ENCODE assay signal across 23 cellular contexts in genomic region chr12:76914102-76914859, GRCh38. TPM values are rescaled to one million over a fixed set of nuclear protein-coding genes. Genes with fewer than 3 reads are reported as not detected.
DNase-seq lines count a peak whose midpoint lies in the region; ATAC-seq, FAIRE-seq and TF ChIP-seq lines count a peak whose summit lies in the region.
"Had no signal": no experiment of that assay in that cellular context is flagged by ENCODE, and none has a peak within 500 bp of the region (broad histone marks: within the 10 kb centered on the region; RNA-seq: fewer than 3 reads in every experiment).

No MANE protein-coding gene starts in this region.

- no peak overlapping the region for H3K27ac Mint-ChIP-seq in CD8-positive, alpha-beta memory T cell
- H3K27ac Mint-ChIP-seq: CD14-positive monocyte, GM23338, IgD-negative memory B cell had no signal

- no peaks in the 10 kb centered on the region for H3K36me3 ChIP-seq in SK-N-SH (replicated peaks in 1 of 2; ENCODE audit: control insufficient read depth in 1 of 2, insufficient read depth in 2 of 2, low read length in 1 of 2)
- H3K36me3 ChIP-seq in small intestine (ENCODE audit: control insufficient read depth in 2 of 2, insufficient read depth in 2 of 2, low read length in 2 of 2): no peaks in the 10 kb centered on the region
- no peaks in the 10 kb centered on the region for H3K36me3 ChIP-seq in CD8-positive, alpha-beta memory T cell (ENCODE audit: insufficient read depth, low read length)
- H3K36me3 ChIP-seq: HAP-1, SJCRH30 had no signal

- H2AFZ ChIP-seq in SK-N-SH (ENCODE audit: low read depth): 0 out of 2 replicates have a peak overlapping the region, but pooled peaks have one; percentile 47

- H3K36me3 Mint-ChIP-seq in CD8-positive, alpha-beta memory T cell: peaks cover 0 to 1% (median 0%) of the 10 kb centered on the region in 3 donors
- H3K36me3 Mint-ChIP-seq: CD14-positive monocyte, IgD-negative memory B cell had no signal

- TF ChIP-seq RAD21 in SK-N-SH (IDR thresholded peaks at IDR 0.05; ENCODE audit: low read length): no peak

- POLR2A ChIA-PET in SK-N-SH (lab: Yijun Ruan, JAX): no interaction called here
- POLR2A ChIA-PET in CD8-positive, alpha-beta memory T cell (lab: Charles Lee): no interaction called here

- H3K27me3 Mint-ChIP-seq in CD8-positive, alpha-beta memory T cell: peaks cover 3 to 41% of the 10 kb centered on the region in 2 donors

- no peak overlapping the region for H3K4me3 Mint-ChIP-seq in CD8-positive, alpha-beta memory T cell
- H3K4me3 Mint-ChIP-seq: CD14-positive monocyte, GM23338, IgD-negative memory B cell had no signal

- WGBS in SK-N-SH (ENCODE audit: low lambda C conversion rate): 72% methylated on average over 2 of the region's 2 CpGs
- WGBS in small intestine, 3 donors: 32 to 60% (median 47%) methylated on average over 2 of the region's 2 CpGs

- no peak for ATAC-seq in SK-N-SH treated with all-trans-retinoic acid at 6 μM for 48 hours
- peak; percentile 55 for ATAC-seq in HG03432 (IDR thresholded peaks at IDR 0.05; ENCODE audit: unreplicated experiment)
- no peak for ATAC-seq in GM21526 (IDR thresholded peaks at IDR 0.05; ENCODE audit: low FRiP score, unreplicated experiment)
- no peak for ATAC-seq in HG02870 (IDR thresholded peaks at IDR 0.05; ENCODE audit: unreplicated experiment)
- no peak for ATAC-seq in GM21786 (IDR thresholded peaks at IDR 0.05; ENCODE audit: unreplicated experiment)
- ATAC-seq: GM23338 had no signal

- no peak for TF ChIP-seq CTCF in SK-N-SH (IDR thresholded peaks at IDR 0.05)

- H3K9me3 Mint-ChIP-seq in CD8-positive, alpha-beta memory T cell: peaks cover 0 to 3% (median 0%) of the 10 kb centered on the region in 5 donors
- H3K9me3 Mint-ChIP-seq: CD14-positive monocyte, GM23338, IgD-negative memory B cell had no signal

- no peaks in the 10 kb centered on the region for H3K79me2 ChIP-seq in SK-N-SH (ENCODE audit: insufficient read depth)

- no peak overlapping the region for H3K9ac ChIP-seq in SK-N-SH

- no peaks in the 10 kb centered on the region for H3F3A ChIP-seq in SK-N-SH (replicated peaks; ENCODE audit: insufficient read depth)

- H3K4me1 ChIP-seq in SK-N-SH (ENCODE audit: control insufficient read depth in 1 of 2, insufficient read depth in 2 of 2, low read depth in 1 of 2, low read length in 1 of 2) (peaks cover 0 to 6% of the 10 kb centered on the region in 2 experiments; a peak in 2 of 4 replicates), small intestine (ENCODE audit: control insufficient read depth in 2 of 2, insufficient read depth in 1 of 2, low read depth in 1 of 2, low read length in 1 of 2) (no peaks in the 10 kb centered on the region)
- no peaks in the 10 kb centered on the region for H3K4me1 ChIP-seq in CD8-positive, alpha-beta memory T cell (ENCODE audit: insufficient read depth, low read length)
- H3K4me1 ChIP-seq: HAP-1 had no signal

- no peak overlapping the region for H3K4me2 ChIP-seq in SK-N-SH

- peaks cover 0 to 4% (median 0%) of the 10 kb centered on the region in 3 donors for H3K4me1 Mint-ChIP-seq in CD8-positive, alpha-beta memory T cell
- H3K4me1 Mint-ChIP-seq: CD14-positive monocyte had no signal

- H3K9me2 ChIP-seq in SK-N-SH: no peaks in the 10 kb centered on the region

- DNase-seq in SK-N-SH (no peak), small intestine (peak; percentile 6)
- DNase-seq in CD8-positive, alpha-beta memory T cell: no peak
- DNase-seq: 8988T, DMS53, GDM1, NCI-H1417, NCI-H1694 treated with DMSO at 0.1 percent for 48 hours, NCI-H2081 treated with DMSO at 0.1 percent for 48 hours, NCI-H446, OCI-M1, SJCRH30 had no signal

- no peaks in the 10 kb centered on the region for H4K20me1 ChIP-seq in SK-N-SH (ENCODE audit: insufficient read depth)

- no peak overlapping the region for H3K4me3 ChIP-seq in SK-N-SH (ENCODE audit: low read depth in 2 of 2, low read length in 1 of 2)
- H3K4me3 ChIP-seq in small intestine (ENCODE audit: low read depth in 1 of 2, low read length in 2 of 2): no peak overlapping the region
- no peak overlapping the region for H3K4me3 ChIP-seq in CD8-positive, alpha-beta memory T cell (ENCODE audit: low read length)
- H3K4me3 ChIP-seq: GM23338, HAP-1, SJCRH30 had no signal

- CTCF ChIA-PET in SK-N-SH (lab: Yijun Ruan, JAX): interaction anchor here (1.6 kb wide), 1 partner anchor 36 kb away, joined by 3 read pairs; no protein-coding TSS in a partner anchor
- CTCF ChIA-PET in CD8-positive, alpha-beta memory T cell (lab: Charles Lee): no interaction called here

- H3K27me3 ChIP-seq in SK-N-SH (ENCODE audit: insufficient read depth) (no peaks in the 10 kb centered on the region), small intestine (ENCODE audit: control insufficient read depth in 2 of 2, insufficient read depth in 2 of 2, low read length in 2 of 2) (no peaks in the 10 kb centered on the region)
- H3K27me3 ChIP-seq in CD8-positive, alpha-beta memory T cell (ENCODE audit: insufficient read depth, low read length, poor library complexity, severe bottlenecking): no peaks in the 10 kb centered on the region
- H3K27me3 ChIP-seq: SJCRH30 had no signal

- no peak for TF ChIP-seq EP300 in SK-N-SH (IDR thresholded peaks at IDR 0.05; ENCODE audit: borderline replicate concordance in 1 of 2, low read depth in 1 of 2, low read length in 1 of 2)

- FAIRE-seq in small intestine (lab: Jason Lieb, UNC): no peak
- FAIRE-seq: D721Med, RCC 7860 had no signal

- H3K27ac ChIP-seq in SK-N-SH (ENCODE audit: low read depth in 2 of 2, low read length in 1 of 2) (no peak overlapping the region), small intestine (ENCODE audit: low read depth in 1 of 2, low read length in 1 of 2) (no peak overlapping the region)
- no peak overlapping the region for H3K27ac ChIP-seq in CD8-positive, alpha-beta memory T cell (ENCODE audit: low read depth, low read length)
- H3K27ac ChIP-seq: SJCRH30 had no signal

- H3K9me3 ChIP-seq in SK-N-SH (no peaks in the 10 kb centered on the region), small intestine (ENCODE audit: control insufficient read depth, low read depth) (no peaks in the 10 kb centered on the region)
- H3K9me3 ChIP-seq in CD8-positive, alpha-beta memory T cell (ENCODE audit: low read length): no peaks in the 10 kb centered on the region
- H3K9me3 ChIP-seq: HAP-1, SJCRH30 had no signal

TF ChIP-seq in SK-N-SH, 30 proteins besides CTCF, POLR2A, EP300 and RAD21:
- no peak for TF ChIP-seq JUND (IDR thresholded peaks at IDR 0.05)
- no peak for TF ChIP-seq NFIC (IDR thresholded peaks at IDR 0.05; ENCODE audit: borderline replicate concordance)
- TF ChIP-seq, protein P1, sequence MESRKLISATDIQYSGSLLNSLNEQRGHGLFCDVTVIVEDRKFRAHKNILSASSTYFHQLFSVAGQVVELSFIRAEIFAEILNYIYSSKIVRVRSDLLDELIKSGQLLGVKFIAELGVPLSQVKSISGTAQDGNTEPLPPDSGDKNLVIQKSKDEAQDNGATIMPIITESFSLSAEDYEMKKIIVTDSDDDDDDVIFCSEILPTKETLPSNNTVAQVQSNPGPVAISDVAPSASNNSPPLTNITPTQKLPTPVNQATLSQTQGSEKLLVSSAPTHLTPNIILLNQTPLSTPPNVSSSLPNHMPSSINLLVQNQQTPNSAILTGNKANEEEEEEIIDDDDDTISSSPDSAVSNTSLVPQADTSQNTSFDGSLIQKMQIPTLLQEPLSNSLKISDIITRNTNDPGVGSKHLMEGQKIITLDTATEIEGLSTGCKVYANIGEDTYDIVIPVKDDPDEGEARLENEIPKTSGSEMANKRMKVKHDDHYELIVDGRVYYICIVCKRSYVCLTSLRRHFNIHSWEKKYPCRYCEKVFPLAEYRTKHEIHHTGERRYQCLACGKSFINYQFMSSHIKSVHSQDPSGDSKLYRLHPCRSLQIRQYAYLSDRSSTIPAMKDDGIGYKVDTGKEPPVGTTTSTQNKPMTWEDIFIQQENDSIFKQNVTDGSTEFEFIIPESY (IDR thresholded peaks at IDR 0.05; ENCODE audit: borderline replicate concordance, low read depth): no peak
- TF ChIP-seq TCF12 (IDR thresholded peaks at IDR 0.05): no peak

TF ChIP-seq in SK-N-SH treated with all-trans-retinoic acid at 6 μM for 48 hours, 23 proteins besides CTCF, POLR2A, EP300 and RAD21:
- TF ChIP-seq ZNF70 (CRISPR knock-in tag; IDR thresholded peaks at IDR 0.05) (no peak), ZFP3 (CRISPR knock-in tag; IDR thresholded peaks at IDR 0.05) (no peak)

RNA-seq across cellular contexts. Expression of gene CSRP2, which starts 35.5 kb away (rescaled TPM):
- polyA plus RNA-seq in SK-N-SH (2012; rRNA removed) (87.6 and 98.2 TPM in 2 replicates), small intestine (10 to 100 TPM in 2 of 3 donors, 1 to 10 TPM in 1; 1.8 to 40.1 (median 13.5) TPM)
- polyA plus RNA-seq in SK-N-SH (2012; cell fraction: cytosol; rRNA removed): 107 and 122 TPM in 2 replicates
- polyA plus RNA-seq in SK-N-SH (2012; cell fraction: nucleus; rRNA removed): 31.1 and 45.1 TPM in 2 replicates
- total RNA-seq in CD8-positive, alpha-beta memory T cell: under 1 TPM; 0.33 to 0.77 TPM
- 0.24 TPM for polyA plus RNA-seq in CD8-positive, alpha-beta memory T cell
